In genomic region chr9:11779971-11780370, GRCh38 we compare ENCODE assay signal across 15 cellular contexts.
"Had no signal": no experiment of that assay in that cellular context is flagged by ENCODE, and none has a peak within 500 bp of the region (broad histone marks: within the 10 kb centered on the region; RNA-seq: fewer than 3 reads in every experiment).

No MANE protein-coding gene starts in this region.

- DNase-seq: effector memory CD8-positive, alpha-beta T cell; esophagus squamous epithelium; foreskin fibroblast; heart left ventricle; islet precursor cell; mammary epithelial cell; mucosa of descending colon; naive thymus-derived CD8-positive, alpha-beta T cell; sigmoid colon; stimulated activated CD4-positive, alpha-beta T cell treated with anti-CD3 and anti-CD28 coated beads, Interleukin-2, amount 100 ng/mL, for 24 hours; stimulated activated CD4-positive, alpha-beta T cell treated with anti-CD3 and anti-CD28 coated beads, Interleukin-4, amount 100 ng/mL, for 4 hours; stimulated activated naive B cell treated with anti-CD40 and anti-IgM and Interleukin-4, amounts not matched to agents 10 μg/mL and 1 μg/mL and 100 μg/mL, for 72 hours; stimulated activated naive CD8-positive, alpha-beta T cell treated with anti-CD3 and anti-CD28 coated beads, Interleukin-15, amount 100 ng/mL, for 72 hours; testis; upper lobe of right lung had no signal
